8 cellular contexts compared by ENCODE assay signal in the genomic region with DNA sequence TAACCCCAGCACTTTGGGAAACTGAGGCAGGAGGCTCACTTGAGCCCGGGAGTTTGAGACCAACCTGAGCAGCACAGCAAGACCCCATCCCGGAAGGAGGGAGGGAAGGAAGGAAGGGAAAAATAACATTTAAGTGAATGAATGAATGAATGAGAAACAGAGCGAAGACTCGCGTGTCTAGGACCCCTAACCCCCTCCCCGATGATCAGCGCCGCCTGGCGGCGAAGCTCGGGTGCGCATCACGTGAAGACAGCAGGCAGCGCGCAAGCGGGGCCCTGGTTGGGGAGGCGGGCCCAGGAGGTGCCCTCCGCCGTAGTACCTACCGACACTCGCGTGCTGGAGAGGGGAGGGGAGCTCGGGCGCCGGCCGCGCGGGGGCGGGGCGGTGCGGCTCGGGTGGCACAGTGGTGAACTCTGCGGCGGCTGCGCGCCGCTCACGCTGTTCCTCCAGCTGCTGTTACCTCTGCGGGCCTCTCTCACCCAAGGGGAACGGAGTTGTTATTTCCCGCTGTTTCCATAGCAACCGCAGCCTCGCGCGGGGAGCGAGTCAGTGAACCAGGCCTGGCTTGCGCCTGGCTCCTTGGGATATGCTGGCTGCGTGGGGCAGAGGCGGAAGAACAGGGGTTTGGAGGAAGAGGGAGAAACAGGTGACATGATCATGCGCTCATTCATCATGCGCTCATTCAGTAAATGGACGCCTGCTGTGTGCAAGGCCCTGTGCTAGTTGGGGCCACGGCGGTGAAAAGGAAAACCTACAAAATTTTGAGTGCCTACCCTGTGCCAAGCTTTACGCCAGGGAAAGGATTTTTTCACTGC. TPM values are rescaled to one million over a fixed set of nuclear protein-coding genes. Genes with fewer than 3 reads are reported as not detected.
DNase-seq lines count a peak whose midpoint lies in the region; ATAC-seq and TF ChIP-seq lines count a peak whose summit lies in the region.

No MANE protein-coding gene starts in this region.

- no peaks in the 10 kb centered on the region for H3K27me3 ChIP-seq in kidney epithelial cell (ENCODE audit: control insufficient read depth, insufficient read depth, low read length)

- peak; percentile 85 for ATAC-seq in GM19025 (IDR thresholded peaks at IDR 0.05; ENCODE audit: low read depth, unreplicated experiment)
- ATAC-seq in HG03280 (IDR thresholded peaks at IDR 0.05; ENCODE audit: unreplicated experiment), result peak; percentile 79
- peak; percentile 91 to 94 for ATAC-seq in activated CD4-positive, CD25-positive, alpha-beta regulatory T cell treated with anti-CD3 and anti-CD28 coated beads, Interleukin-2, amount 50 U/mL, for 24 hours

- DNase-seq in AG09309 (ENCODE audit: low read depth) (no peak), NCI-H345 (lab: John Stamatoyannopoulos, UW) (peak; percentile 95), cerebellum (ENCODE audit: low spot score) (peak; percentile 33), kidney epithelial cell (ENCODE audit: low read depth) (peak; percentile 97)
- DNase-seq in stimulated activated CD4-positive, alpha-beta T cell treated with anti-CD3 and anti-CD28 coated beads, Interleukin-15, amount 100 ng/mL, for 24 hours, result peak; percentile 90

- H3K4me3 ChIP-seq in AG09309 (ENCODE audit: control insufficient read depth, low read depth, low read length), result peak overlapping the region; percentile 49
- peak overlapping the region; percentile 9 for H3K4me3 ChIP-seq in kidney epithelial cell (ENCODE audit: low read depth, low read length)

- no peaks in the 10 kb centered on the region for H3K36me3 ChIP-seq in kidney epithelial cell (ENCODE audit: control insufficient read depth, insufficient read depth, low read length)

- TF ChIP-seq CTCF in AG09309 (IDR thresholded peaks at IDR 0.05; ENCODE audit: control insufficient read depth, insufficient read depth, low read depth, low read length, missing control alignments), result peak; percentile 87
- TF ChIP-seq CTCF in kidney epithelial cell (IDR thresholded peaks at IDR 0.05; ENCODE audit: insufficient read depth, low read length, poor library complexity, severe bottlenecking), result peak; percentile 92

RNA-seq across cellular contexts. Expression of gene DCDC2, which starts 2.0 kb away (rescaled TPM):
- total RNA-seq in cerebellum, result 2.6 TPM
- total RNA-seq in kidney epithelial cell, result 37.1 and 43.9 TPM in 2 replicates

RNA-seq across cellular contexts. Expression of gene MRS2, which starts 42.9 kb away (rescaled TPM):
- total RNA-seq in cerebellum (16.8 TPM), kidney epithelial cell (26.1 and 42.3 TPM in 2 replicates)

Comparison
In these comparisons a context has a peak if more than half of its experiments do, and no peak if none do; other contexts are left out.
1. RNA of gene DCDC2, which starts 2.0 kb away (total RNA-seq): 37.1 to 43.9 TPM in kidney epithelial cell; 2.6 TPM in cerebellum (single experiment); every median in the first group is over 10 times any median in the second.
2. Peak in every context shown above with its lines, with median percentiles within 50 percentile points of each other: ATAC-seq.